In the genomic region with DNA sequence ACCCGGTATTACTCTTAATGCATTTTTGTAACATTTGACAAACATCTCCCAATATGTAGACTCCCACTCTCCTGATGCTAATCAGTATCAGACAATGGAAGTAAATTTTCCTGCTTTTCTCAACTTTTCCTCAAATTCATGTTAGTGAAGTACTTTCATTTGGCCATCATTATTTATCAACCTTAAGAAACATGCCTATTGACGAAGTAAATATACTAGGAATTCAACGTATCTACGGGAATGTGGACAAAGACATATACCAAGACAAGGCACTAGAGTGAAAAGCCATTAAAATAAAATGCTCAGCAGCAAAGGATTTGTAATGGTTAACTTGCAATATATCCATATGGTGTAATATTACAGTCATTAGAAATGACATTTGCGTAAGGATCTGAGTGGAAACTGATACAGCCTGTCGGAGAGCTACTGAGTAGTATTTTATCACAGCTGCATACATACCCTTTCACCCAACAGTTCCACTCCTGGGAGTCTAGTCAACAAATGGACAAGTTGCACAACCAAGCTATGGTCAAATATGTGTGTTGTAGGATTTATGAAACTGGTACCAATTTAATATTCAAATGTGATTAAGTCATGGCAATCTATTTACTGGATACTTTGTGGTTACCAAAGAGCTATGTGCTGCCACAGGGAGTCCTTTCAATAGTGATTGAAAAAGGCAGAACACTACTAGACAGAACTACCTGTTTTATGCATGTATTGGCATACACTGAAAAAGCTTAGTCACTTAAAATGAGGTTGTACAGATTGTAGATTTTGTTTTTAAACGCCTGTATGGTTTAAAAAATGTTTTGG, we compare ENCODE assay signal across 1 cellular context.
TF ChIP-seq lines count a peak whose summit lies in the region.

No MANE protein-coding gene starts in this region.

TF ChIP-seq in HEK293, 187 proteins besides CTCF, POLR2A, EP300 and RAD21 (continued from another document):
- TF ChIP-seq, protein P1, sequence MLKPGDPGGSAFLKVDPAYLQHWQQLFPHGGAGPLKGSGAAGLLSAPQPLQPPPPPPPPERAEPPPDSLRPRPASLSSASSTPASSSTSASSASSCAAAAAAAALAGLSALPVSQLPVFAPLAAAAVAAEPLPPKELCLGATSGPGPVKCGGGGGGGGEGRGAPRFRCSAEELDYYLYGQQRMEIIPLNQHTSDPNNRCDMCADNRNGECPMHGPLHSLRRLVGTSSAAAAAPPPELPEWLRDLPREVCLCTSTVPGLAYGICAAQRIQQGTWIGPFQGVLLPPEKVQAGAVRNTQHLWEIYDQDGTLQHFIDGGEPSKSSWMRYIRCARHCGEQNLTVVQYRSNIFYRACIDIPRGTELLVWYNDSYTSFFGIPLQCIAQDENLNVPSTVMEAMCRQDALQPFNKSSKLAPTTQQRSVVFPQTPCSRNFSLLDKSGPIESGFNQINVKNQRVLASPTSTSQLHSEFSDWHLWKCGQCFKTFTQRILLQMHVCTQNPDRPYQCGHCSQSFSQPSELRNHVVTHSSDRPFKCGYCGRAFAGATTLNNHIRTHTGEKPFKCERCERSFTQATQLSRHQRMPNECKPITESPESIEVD (tag by site-specific recombination; IDR thresholded peaks at IDR 0.05) = 0 out of 2 replicates have a peak, but pooled peaks have one; percentile 10
- peak; percentile 53; the same call in 1 of the 2 replicates for TF ChIP-seq ZEB2 (tag by site-specific recombination; IDR thresholded peaks at IDR 0.05)
- no peak for TF ChIP-seq FEZF1 (tag by site-specific recombination; IDR thresholded peaks at IDR 0.05)
- no peak for TF ChIP-seq ZBTB17 (tag by site-specific recombination; IDR thresholded peaks at IDR 0.05)
- TF ChIP-seq, protein P2, sequence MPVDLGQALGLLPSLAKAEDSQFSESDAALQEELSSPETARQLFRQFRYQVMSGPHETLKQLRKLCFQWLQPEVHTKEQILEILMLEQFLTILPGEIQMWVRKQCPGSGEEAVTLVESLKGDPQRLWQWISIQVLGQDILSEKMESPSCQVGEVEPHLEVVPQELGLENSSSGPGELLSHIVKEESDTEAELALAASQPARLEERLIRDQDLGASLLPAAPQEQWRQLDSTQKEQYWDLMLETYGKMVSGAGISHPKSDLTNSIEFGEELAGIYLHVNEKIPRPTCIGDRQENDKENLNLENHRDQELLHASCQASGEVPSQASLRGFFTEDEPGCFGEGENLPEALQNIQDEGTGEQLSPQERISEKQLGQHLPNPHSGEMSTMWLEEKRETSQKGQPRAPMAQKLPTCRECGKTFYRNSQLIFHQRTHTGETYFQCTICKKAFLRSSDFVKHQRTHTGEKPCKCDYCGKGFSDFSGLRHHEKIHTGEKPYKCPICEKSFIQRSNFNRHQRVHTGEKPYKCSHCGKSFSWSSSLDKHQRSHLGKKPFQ (tag by site-specific recombination; IDR thresholded peaks at IDR 0.05) = no peak
